Comparison of ENCODE assay signal across 8 cellular contexts in the genomic region with DNA sequence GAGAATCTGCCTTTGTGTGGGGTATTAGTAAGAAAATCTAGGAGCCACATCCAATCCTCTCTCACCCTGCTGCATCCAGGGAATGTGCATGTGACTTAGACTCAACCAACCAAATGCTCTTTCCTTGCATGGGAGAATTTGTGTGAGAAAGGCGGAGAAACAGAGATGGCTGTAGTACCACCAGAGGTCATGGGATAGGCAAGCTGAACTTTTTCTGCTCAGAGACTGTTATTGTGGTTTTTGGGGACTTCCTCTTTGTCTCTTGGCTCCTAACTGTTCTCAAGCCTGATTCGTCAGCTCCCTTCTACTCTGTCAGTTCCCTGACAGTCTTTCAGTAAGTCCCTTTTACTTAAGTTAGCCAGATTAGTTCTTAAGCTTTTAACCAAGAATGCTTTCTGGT. TPM values are rescaled to one million over a fixed set of nuclear protein-coding genes. Genes with fewer than 3 reads are reported as not detected.
A peak's percentile ranks its signal among the peaks of the same experiment; 100 is the strongest.
DNase-seq lines count a peak whose midpoint lies in the region; ATAC-seq and TF ChIP-seq lines count a peak whose summit lies in the region.

No MANE protein-coding gene starts in this region.

- no peak overlapping the region for H3K4me3 ChIP-seq in ascending aorta

- DNase-seq in activated gamma-delta T cell treated with Interleukin-2 at 50 U/mL for 16 hours, result peak; percentile 19
- DNase-seq in activated gamma-delta T cell (lab: John Stamatoyannopoulos, UW), result no peak
- peak; percentile 9 for DNase-seq in T-helper 22 cell (ENCODE audit: low read depth)
- DNase-seq in medulla oblongata (ENCODE audit: extremely low spot score), result peak; percentile 84
- DNase-seq in ascending aorta (ENCODE audit: low spot score in 2 of 2), result no peak
- no peak for DNase-seq in COLO668 (lab: John Stamatoyannopoulos, UW; ENCODE audit: unreplicated experiment)

- H3K9me3 ChIP-seq in ascending aorta, result no peaks in the 10 kb centered on the region

- ATAC-seq in HG03196 (IDR thresholded peaks at IDR 0.05; ENCODE audit: unreplicated experiment) (peak; percentile 35), HG03039 (IDR thresholded peaks at IDR 0.05; ENCODE audit: unreplicated experiment) (no peak)

- intact Hi-C loops in ascending aorta (cut with DNase I), result no loop called here

- H3K27ac ChIP-seq in ascending aorta, result no peak overlapping the region

- no peak for TF ChIP-seq CTCF in ascending aorta (IDR thresholded peaks at IDR 0.05)

- H3K4me1 ChIP-seq in ascending aorta, result peaks cover 0 to 13% of the 10 kb centered on the region in 2 donors

- H3K36me3 ChIP-seq in ascending aorta, result no peaks in the 10 kb centered on the region

- no peaks in the 10 kb centered on the region for H3K27me3 ChIP-seq in ascending aorta

RNA-seq across cellular contexts. Expression of gene ZSCAN2, which starts 2.6 kb away (rescaled TPM):
- total RNA-seq in ascending aorta, result 4.6 TPM

RNA-seq across cellular contexts. Expression of gene WDR73, which starts 55.8 kb away (rescaled TPM):
- total RNA-seq in ascending aorta, result 29.5 TPM

RNA-seq across cellular contexts. Expression of gene NMB, which starts 59.7 kb away (rescaled TPM):
- total RNA-seq in ascending aorta, result 18.8 TPM

Comparison
In these comparisons a context has a peak if more than half of its experiments do, and no peak if none do; other contexts are left out.
1. DNase-seq: peak in activated gamma-delta T cell treated with Interleukin-2 at 50 U/mL for 16 hours (single experiment), T-helper 22 cell (single experiment) and medulla oblongata (single experiment); none in activated gamma-delta T cell (single experiment), ascending aorta (0 of 2) and COLO668 (single experiment).